26 cellular contexts compared by ENCODE assay signal in the genomic region with DNA sequence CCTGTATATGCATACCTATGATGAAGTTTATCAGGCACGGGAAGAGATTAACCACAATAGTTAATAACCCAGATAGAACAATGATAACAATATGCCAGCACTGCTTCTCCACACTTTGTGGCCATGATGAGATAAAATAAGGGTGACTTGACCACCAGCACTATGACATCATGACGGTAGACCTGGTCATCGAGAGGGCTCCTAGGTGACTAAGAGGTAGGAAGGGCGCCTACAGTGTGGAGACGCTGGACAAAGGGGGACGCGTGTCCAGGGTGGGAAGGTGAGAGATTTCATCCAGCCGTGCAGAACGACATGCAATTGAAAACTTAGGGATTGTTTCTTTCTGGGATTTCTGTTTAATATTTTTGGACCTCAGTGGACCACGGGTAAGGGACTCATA.
DNase-seq lines count a peak whose midpoint lies in the region; ATAC-seq, FAIRE-seq and TF ChIP-seq lines count a peak whose summit lies in the region.
"Had no signal": no experiment of that assay in that cellular context is flagged by ENCODE, and none has a peak within 500 bp of the region (broad histone marks: within the 10 kb centered on the region; RNA-seq: fewer than 3 reads in every experiment).

No MANE protein-coding gene starts in this region.

- H3K4me3 Mint-ChIP-seq in activated CD8-positive, alpha-beta memory T cell treated with anti-CD3 and anti-CD28 coated beads, Interleukin-2, amount 10 ng/mL, durations not matched to agents 7 days and 5 days = no peak overlapping the region
- H3K4me3 Mint-ChIP-seq: B cell, GM23338 had no signal

- H3K9me3 ChIP-seq in lung (ENCODE audit: control insufficient read depth in 2 of 2, insufficient read depth in 1 of 2, low read length in 1 of 2) (peaks cover 0 to 2% of the 10 kb centered on the region in 2 donors), neuronal stem cell (replicated peaks in 1 of 2; ENCODE audit: control insufficient read depth in 2 of 2, insufficient read depth in 1 of 2, low read depth in 1 of 2, low read length in 2 of 2) (peaks cover 0 to 2% of the 10 kb centered on the region in 2 donors), smooth muscle cell (replicated peaks; ENCODE audit: low read depth) (no peaks in the 10 kb centered on the region), psoas muscle (no peaks in the 10 kb centered on the region)
- H3K9me3 ChIP-seq: SJSA1 had no signal

- H4K91ac ChIP-seq in neuronal stem cell (ENCODE audit: low read depth, low read length, poor library complexity) = peak overlapping the region; percentile 39

- peaks cover 6% of the 10 kb centered on the region for H3K4me1 Mint-ChIP-seq in activated CD8-positive, alpha-beta memory T cell treated with anti-CD3 and anti-CD28 coated beads, Interleukin-2, amount 10 ng/mL, durations not matched to agents 7 days and 5 days

- H2AK5ac ChIP-seq in neuronal stem cell (ENCODE audit: low read depth, low read length) = no peak overlapping the region

- TF ChIP-seq CTCF in lung (IDR thresholded peaks at IDR 0.05; ENCODE audit: control extremely low read depth, extremely low read depth) (no peak), smooth muscle cell (IDR thresholded peaks at IDR 0.05; ENCODE audit: borderline replicate concordance, insufficient read depth, poor library complexity, severe bottlenecking) (no peak), psoas muscle (IDR thresholded peaks at IDR 0.05) (no peak)

- H3K18ac ChIP-seq in neuronal stem cell (ENCODE audit: low read length) = no peak overlapping the region

- H3K4me3 ChIP-seq in lung (no peak overlapping the region), neuronal stem cell (ENCODE audit: low read length in 2 of 2) (no peak overlapping the region), smooth muscle cell (no peak overlapping the region), psoas muscle (no peak overlapping the region)
- H3K4me3 ChIP-seq: GM23338, PC-9, SJSA1 had no signal

- no peak overlapping the region for H2BK120ac ChIP-seq in neuronal stem cell (ENCODE audit: low read depth, low read length)

- DNase-seq in activated CD8-positive, alpha-beta memory T cell treated with anti-CD3 and anti-CD28 coated beads, Interleukin-2, amount 10 ng/mL, durations not matched to agents 7 days and 5 days = peak; percentile 22
- no peak for DNase-seq in activated CD8-positive, alpha-beta memory T cell treated with anti-CD3 and anti-CD28 coated beads, Interleukin-2, amount 50 U/mL, for 4 hours
- DNase-seq in lung (ENCODE audit: low spot score) (peak; percentile 16), neuronal stem cell (ENCODE audit: low spot score) (no peak), smooth muscle cell (lab: John Stamatoyannopoulos, UW; ENCODE audit: unreplicated experiment) (no peak), psoas muscle (no peak), GDM1 (lab: John Stamatoyannopoulos, UW) (no peak), urothelium cell line (ENCODE audit: low spot score) (no peak)
- DNase-seq: Calu3, DMS79 treated with DMSO at 0.1 percent for 48 hours, NCI-H1048, NCI-H1417, NCI-H1694 treated with DMSO at 0.1 percent for 48 hours, NCI-H2081, NCI-H2227 treated with DMSO at 0.1 percent for 48 hours, NCI-H526 treated with DMSO at 0.1 percent for 48 hours, PC-9, Right ventricle myocardium superior, RPMI8226 had no signal

- no peak overlapping the region for H4K8ac ChIP-seq in neuronal stem cell (ENCODE audit: low read depth, low read length)

- no peak overlapping the region for H3K4ac ChIP-seq in neuronal stem cell (ENCODE audit: low read length)

- H3K36me3 ChIP-seq in lung (ENCODE audit: control insufficient read depth in 2 of 2, insufficient read depth in 2 of 2, low read length in 2 of 2) (no peaks in the 10 kb centered on the region), neuronal stem cell (replicated peaks in 1 of 2; ENCODE audit: control insufficient read depth in 2 of 2, insufficient read depth in 2 of 2, low read length in 2 of 2) (no peaks in the 10 kb centered on the region), smooth muscle cell (ENCODE audit: low read depth) (no peaks in the 10 kb centered on the region), psoas muscle (ENCODE audit: insufficient read depth in 1 of 2, low read depth in 1 of 2) (no peaks in the 10 kb centered on the region)
- H3K36me3 ChIP-seq: SJSA1 had no signal

- H3K9me3 Mint-ChIP-seq in activated CD8-positive, alpha-beta memory T cell treated with anti-CD3 and anti-CD28 coated beads, Interleukin-2, amount 10 ng/mL, durations not matched to agents 7 days and 5 days (ENCODE audit: low read depth) = no peaks in the 10 kb centered on the region
- H3K9me3 Mint-ChIP-seq: GM23338 had no signal

- no peaks in the 10 kb centered on the region for H3F3A ChIP-seq in smooth muscle cell (ENCODE audit: low read depth)

- H3K14ac ChIP-seq in neuronal stem cell (ENCODE audit: low read length) = no peak overlapping the region

- H3K36me3 Mint-ChIP-seq in activated CD8-positive, alpha-beta memory T cell treated with anti-CD3 and anti-CD28 coated beads, Interleukin-2, amount 10 ng/mL, durations not matched to agents 7 days and 5 days = no peaks in the 10 kb centered on the region
- H3K36me3 Mint-ChIP-seq: IgD-negative memory B cell had no signal

- 93 to 98% methylated on average over 10 of the region's 10 CpGs for WGBS in lung, 2 donors
- WGBS in neuronal stem cell (ENCODE audit: extremely low coverage in 2 of 2, insufficient read length in 2 of 2, insufficient replicate concordance in 1 of 2), 2 donors = no CpG with 5 or more reads among the region's 10 CpGs
- 93% methylated on average over 9 of the region's 10 CpGs for WGBS in smooth muscle cell (ENCODE audit: low lambda C conversion rate)
- 92 to 95% (median 93%) methylated on average over 10 of the region's 10 CpGs for WGBS in psoas muscle, 3 donors

- H2BK5ac ChIP-seq in neuronal stem cell (ENCODE audit: low read length) = no peak overlapping the region

- no peak for FAIRE-seq in urothelium cell line (lab: Jason Lieb, UNC)
- FAIRE-seq: GM18507 had no signal

- H2AFZ ChIP-seq in neuronal stem cell (ENCODE audit: low read length) (no peak overlapping the region), smooth muscle cell (ENCODE audit: low read depth) (no peak overlapping the region)
- H2AFZ ChIP-seq: GM23338, PC-9 had no signal

- H3K27me3 ChIP-seq in lung (ENCODE audit: control insufficient read depth, insufficient read depth) (no peaks in the 10 kb centered on the region), neuronal stem cell (ENCODE audit: control insufficient read depth in 3 of 3, insufficient read depth in 3 of 3, low read depth in 1 of 3, low read length in 3 of 3) (no peaks in the 10 kb centered on the region), smooth muscle cell (ENCODE audit: low read depth) (no peaks in the 10 kb centered on the region), psoas muscle (ENCODE audit: insufficient read depth in 3 of 3, low read length in 2 of 3) (peaks cover 0 to 16% (median 0%) of the 10 kb centered on the region in 3 donors)
- H3K27me3 ChIP-seq: SJSA1 had no signal

- no peaks in the 10 kb centered on the region for H3K4me1 ChIP-seq in lung (ENCODE audit: control insufficient read depth in 2 of 2, insufficient read depth in 2 of 2, low read length in 2 of 2)
- H3K4me1 ChIP-seq in neuronal stem cell (ENCODE audit: control insufficient read depth in 2 of 2, insufficient read depth in 1 of 2, low read depth in 1 of 2, low read length in 2 of 2) = peaks cover 1 to 5% of the 10 kb centered on the region in 2 donors
- H3K4me1 ChIP-seq in smooth muscle cell (ENCODE audit: low read depth) = peaks cover 3% of the 10 kb centered on the region
- H3K4me1 ChIP-seq in psoas muscle = no peaks in the 10 kb centered on the region
- H3K4me1 ChIP-seq: SJSA1 had no signal

- H3K9ac ChIP-seq in neuronal stem cell (ENCODE audit: low read depth, low read length, poor library complexity) (no peak overlapping the region), smooth muscle cell (ENCODE audit: low read depth) (no peak overlapping the region)

- H3K23ac ChIP-seq in neuronal stem cell (ENCODE audit: low read depth, low read length, poor library complexity) = no peak overlapping the region

- CTCF ChIA-PET in activated CD8-positive, alpha-beta memory T cell treated with anti-CD3 and anti-CD28 coated beads, Interleukin-2, amount 10 ng/mL, durations not matched to agents 7 days and 5 days (lab: Charles Lee) = no interaction called here

- H3K79me2 ChIP-seq in smooth muscle cell (ENCODE audit: low read depth) = no peaks in the 10 kb centered on the region

- no peaks in the 10 kb centered on the region for H4K20me1 ChIP-seq in smooth muscle cell (ENCODE audit: low read depth)

- ATAC-seq in activated CD8-positive, alpha-beta memory T cell treated with anti-CD3 and anti-CD28 coated beads, Interleukin-2, amount 10 ng/mL, durations not matched to agents 7 days and 5 days = no peak
- ATAC-seq in lung (ENCODE audit: insufficient read depth, low FRiP score) (no peak), psoas muscle (no peak)
- ATAC-seq: GM23338, HCT116 had no signal

- H3K4me2 ChIP-seq in neuronal stem cell (ENCODE audit: insufficient read depth, low read length, poor library complexity, severe bottlenecking) (no peak overlapping the region), smooth muscle cell (no peak overlapping the region)
- H3K4me2 ChIP-seq: GM23338, PC-9 had no signal

- peaks cover 6% of the 10 kb centered on the region for H3K27me3 Mint-ChIP-seq in activated CD8-positive, alpha-beta memory T cell treated with anti-CD3 and anti-CD28 coated beads, Interleukin-2, amount 10 ng/mL, durations not matched to agents 7 days and 5 days

- H3K27ac ChIP-seq in lung (ENCODE audit: low read depth in 1 of 2, low read length in 1 of 2) (no peak overlapping the region), neuronal stem cell (replicated peaks; ENCODE audit: low read length) (no peak overlapping the region), smooth muscle cell (ENCODE audit: low read depth) (peak overlapping the region; percentile 74), psoas muscle (no peak overlapping the region)
- H3K27ac ChIP-seq: 22Rv1, PC-9, SJSA1 had no signal

- no peak overlapping the region for H3K27ac Mint-ChIP-seq in activated CD8-positive, alpha-beta memory T cell treated with anti-CD3 and anti-CD28 coated beads, Interleukin-2, amount 10 ng/mL, durations not matched to agents 7 days and 5 days
- H3K27ac Mint-ChIP-seq: B cell, IgD-negative memory B cell had no signal

- no peak overlapping the region for H2BK15ac ChIP-seq in neuronal stem cell (ENCODE audit: low read length)

- intact Hi-C loops in psoas muscle (cut with DNase I) = no loop called here

- H3K79me1 ChIP-seq in neuronal stem cell (ENCODE audit: low read depth, low read length) = no peaks in the 10 kb centered on the region

- no peak overlapping the region for H2BK12ac ChIP-seq in neuronal stem cell (ENCODE audit: low read length)

Comparison
In these comparisons a context has a peak if more than half of its experiments do, and no peak if none do; other contexts are left out.
1. DNase-seq: peak in activated CD8-positive, alpha-beta memory T cell treated with anti-CD3 and anti-CD28 coated beads, Interleukin-2, amount 10 ng/mL, durations not matched to agents 7 days and 5 days (single experiment) and lung (single experiment); none in activated CD8-positive, alpha-beta memory T cell treated with anti-CD3 and anti-CD28 coated beads, Interleukin-2, amount 50 U/mL, for 4 hours (single experiment), neuronal stem cell (single experiment), smooth muscle cell (single experiment), psoas muscle (0 of 2), GDM1 (single experiment) and urothelium cell line (single experiment).